Comparison of ENCODE assay signal across 8 cellular contexts in the genomic region with DNA sequence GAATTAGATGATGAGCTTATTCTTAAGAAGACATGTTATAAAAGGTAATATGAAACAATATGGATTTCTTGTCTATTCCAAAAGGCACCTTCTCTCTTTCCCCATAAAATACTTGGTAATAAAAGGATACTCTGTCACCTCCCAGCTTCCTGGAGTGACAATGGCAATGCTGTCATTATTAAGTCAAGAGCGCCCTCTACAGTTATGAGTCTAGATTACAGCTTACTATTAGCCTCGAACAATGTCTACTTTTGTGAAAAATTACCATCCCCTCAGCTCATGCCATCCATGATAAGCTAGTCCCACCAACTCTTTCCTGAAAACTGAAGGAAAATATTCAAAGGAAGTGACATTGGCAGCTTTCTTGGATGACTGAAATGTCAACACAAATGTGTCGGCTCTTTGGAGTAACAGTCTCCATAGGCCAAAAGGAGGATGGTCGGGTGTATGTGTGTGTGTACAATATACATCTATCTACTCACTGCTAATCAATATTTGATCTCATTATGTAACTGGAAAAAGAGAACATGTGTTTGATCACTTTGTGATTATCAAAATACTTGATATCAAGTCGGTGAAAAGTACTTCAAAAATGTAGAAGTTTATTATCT. TPM values are rescaled to one million over a fixed set of nuclear protein-coding genes. Genes with fewer than 3 reads are reported as not detected.
DNase-seq lines count a peak whose midpoint lies in the region; ATAC-seq and TF ChIP-seq lines count a peak whose summit lies in the region.

No MANE protein-coding gene starts in this region.

- H3K4me3 ChIP-seq in HL-60 (replicated peaks; ENCODE audit: insufficient read depth, low read length) (no peak overlapping the region), lower lobe of right lung (no peak overlapping the region)

- H3K4me1 ChIP-seq in lower lobe of right lung, result no peaks in the 10 kb centered on the region

- TF ChIP-seq CTCF in HL-60 (IDR thresholded peaks at IDR 0.05; ENCODE audit: insufficient read depth, low read length) (peak; percentile 40), lower lobe of right lung (IDR thresholded peaks at IDR 0.05) (peak; percentile 69)

- no peaks in the 10 kb centered on the region for H3K36me3 ChIP-seq in lower lobe of right lung

- no peaks in the 10 kb centered on the region for H3K27me3 ChIP-seq in HL-60 (ENCODE audit: insufficient read depth, poor library complexity, severe bottlenecking)
- H3K27me3 ChIP-seq in lower lobe of right lung (ENCODE audit: low read depth), result peaks cover 8% of the 10 kb centered on the region

- ATAC-seq in lower lobe of right lung (peak; percentile 75 to 78), GM19455 (IDR thresholded peaks at IDR 0.05; ENCODE audit: unreplicated experiment) (no peak)

- H3K9me3 ChIP-seq in lower lobe of right lung, result no peaks in the 10 kb centered on the region

- H3K27ac ChIP-seq in HL-60 (replicated peaks) (no peak overlapping the region), lower lobe of right lung (no peak overlapping the region)

- intact Hi-C loops in lower lobe of right lung (cut with DNase I), result no loop called here

- DNase-seq in NCI-H510A treated with DMSO at 0.1 percent for 48 hours (lab: John Stamatoyannopoulos, UW), result peak; percentile 75
- DNase-seq in NCI-H510A (lab: John Stamatoyannopoulos, UW), result no peak
- DNase-seq in HL-60 (ENCODE audit: low read depth in 1 of 2, low spot score in 1 of 2), result peak; percentile 16 to 41
- DNase-seq in NCI-H82 (lab: John Stamatoyannopoulos, UW), result peak; percentile 80
- peak; percentile 70 for DNase-seq in cerebellum (ENCODE audit: low spot score)
- no peak for DNase-seq in lower lobe of right lung
- DNase-seq in effector CD8-positive, alpha-beta T cell (lab: John Stamatoyannopoulos, UW), result no peak

RNA-seq across cellular contexts. Expression of a gene that starts 48.7 kb away (rescaled TPM):
- total RNA-seq in cerebellum (11.3 TPM), lower lobe of right lung (1.9 TPM)

Comparison
In these comparisons a context has a peak if more than half of its experiments do, and no peak if none do; other contexts are left out.
1. DNase-seq: peak in NCI-H510A treated with DMSO at 0.1 percent for 48 hours (single experiment), HL-60 (2 of 2), NCI-H82 (single experiment) and cerebellum (single experiment); none in NCI-H510A (single experiment), lower lobe of right lung (single experiment) and effector CD8-positive, alpha-beta T cell (single experiment).